ENCODE assay signal across 17 cellular contexts in genomic region chr10:74681917-74682627, GRCh38.
DNase-seq lines count a peak whose midpoint lies in the region; ATAC-seq and TF ChIP-seq lines count a peak whose summit lies in the region.
"Had no signal": no experiment of that assay in that cellular context is flagged by ENCODE, and none has a peak within 500 bp of the region (broad histone marks: within the 10 kb centered on the region; RNA-seq: fewer than 3 reads in every experiment).

No MANE protein-coding gene starts in this region.

- no TSS peak for BruUV-seq in IMR-90 (replicated peaks; lab: Mats Ljungman, UMichigan)

- H3K23ac ChIP-seq in IMR-90 (ENCODE audit: low read depth, low read length): no peak overlapping the region

- H3K79me2 ChIP-seq in neural progenitor cell (ENCODE audit: low read depth): no peaks in the 10 kb centered on the region

- H3K9ac ChIP-seq in IMR-90 (ENCODE audit: low read depth, low read length) (no peak overlapping the region), mucosa of rectum (ENCODE audit: low read depth in 1 of 2, low read length in 2 of 2) (no peak overlapping the region), neural progenitor cell (no peak overlapping the region)

- TF ChIP-seq POLR2A in IMR-90 (IDR thresholded peaks at IDR 0.05; ENCODE audit: low read depth, low read length): no peak
- TF ChIP-seq POLR2A in breast epithelium (IDR thresholded peaks at IDR 0.05): no peak

- no peak overlapping the region for H2BK5ac ChIP-seq in IMR-90 (ENCODE audit: low read depth, low read length, poor library complexity, severe bottlenecking)

- no peak overlapping the region for H2AK9ac ChIP-seq in IMR-90 (replicated peaks; ENCODE audit: low read depth, low read length, poor library complexity)

- no peaks in the 10 kb centered on the region for H3K79me1 ChIP-seq in IMR-90 (ENCODE audit: low read depth in 1 of 2, low read length in 2 of 2)

- no peaks in the 10 kb centered on the region for H3K9me3 ChIP-seq in CD8-positive, alpha-beta T cell (ENCODE audit: low read length)
- no peaks in the 10 kb centered on the region for H3K9me3 ChIP-seq in IMR-90 (ENCODE audit: control insufficient read depth, insufficient read depth, low read length)
- no peaks in the 10 kb centered on the region for H3K9me3 ChIP-seq in mucosa of rectum (ENCODE audit: control insufficient read depth in 2 of 2, low read length in 2 of 2)
- no peaks in the 10 kb centered on the region for H3K9me3 ChIP-seq in breast epithelium
- H3K9me3 ChIP-seq in neural progenitor cell (ENCODE audit: low read depth): no peaks in the 10 kb centered on the region
- H3K9me3 ChIP-seq: gastroesophageal sphincter, pancreas, sigmoid colon had no signal

- no peaks in the 10 kb centered on the region for H3K27me3 Mint-ChIP-seq in CD8-positive, alpha-beta T cell (ENCODE audit: low read depth)
- H3K27me3 Mint-ChIP-seq in effector memory CD8-positive, alpha-beta T cell: no peaks in the 10 kb centered on the region
- H3K27me3 Mint-ChIP-seq in nephron progenitor cell (ENCODE audit: low read depth, poor library complexity) (no peaks in the 10 kb centered on the region), neural progenitor cell (ENCODE audit: insufficient read depth, low read depth) (no peaks in the 10 kb centered on the region)

- H3K56ac ChIP-seq in IMR-90 (ENCODE audit: extremely low read depth, insufficient read depth, low read length): no peak overlapping the region

- H3K36me3 ChIP-seq in CD8-positive, alpha-beta T cell (ENCODE audit: insufficient read depth, low read length): no peaks in the 10 kb centered on the region
- H3K36me3 ChIP-seq in IMR-90 (ENCODE audit: control insufficient read depth, insufficient read depth, low read length) (no peaks in the 10 kb centered on the region), mucosa of rectum (ENCODE audit: control insufficient read depth in 2 of 2, insufficient read depth in 2 of 2, low read length in 2 of 2) (no peaks in the 10 kb centered on the region), breast epithelium (no peaks in the 10 kb centered on the region), neural progenitor cell (no peaks in the 10 kb centered on the region)
- H3K36me3 ChIP-seq: pancreas, sigmoid colon had no signal

- intact Hi-C loops in CD8-positive, alpha-beta T cell (cut with DNase I, micrococcal nuclease): no loop called here
- intact Hi-C loops in IMR-90 (cut with micrococcal nuclease): no loop called here
- intact Hi-C loops in breast epithelium (cut with DNase I; ENCODE audit: low total_unique reads): no loop called here

- no peak overlapping the region for H3K27ac Mint-ChIP-seq in CD8-positive, alpha-beta T cell
- H3K27ac Mint-ChIP-seq in effector memory CD8-positive, alpha-beta T cell: peak overlapping the region; percentile 68 to 77
- H3K27ac Mint-ChIP-seq in nephron progenitor cell: no peak overlapping the region
- H3K27ac Mint-ChIP-seq in neural progenitor cell: no peak overlapping the region

- peaks cover 16% of the 10 kb centered on the region for H3K36me3 Mint-ChIP-seq in CD8-positive, alpha-beta T cell
- peaks cover 4% of the 10 kb centered on the region for H3K36me3 Mint-ChIP-seq in effector memory CD8-positive, alpha-beta T cell (ENCODE audit: insufficient read depth)
- H3K36me3 Mint-ChIP-seq in nephron progenitor cell (ENCODE audit: low read depth) (peaks cover 20% of the 10 kb centered on the region), neural progenitor cell (peaks cover 1% of the 10 kb centered on the region)

- peak; percentile 38 for ATAC-seq in CD8-positive, alpha-beta T cell
- ATAC-seq in IMR-90 (ENCODE audit: low read depth): 0 out of 2 replicates have a peak, but pooled peaks have one; percentile 21
- ATAC-seq in effector memory CD8-positive, alpha-beta T cell (replicated peaks): peak; percentile 68
- ATAC-seq: gastroesophageal sphincter, pancreas had no signal

- no peak overlapping the region for H4K8ac ChIP-seq in IMR-90 (ENCODE audit: low read depth in 2 of 2, low read length in 2 of 2)

- no peak overlapping the region for H2BK20ac ChIP-seq in IMR-90 (ENCODE audit: low read depth, low read length)

- no peaks in the 10 kb centered on the region for H3K9me1 ChIP-seq in IMR-90 (ENCODE audit: insufficient read depth, low read length)

- no peak overlapping the region for H3K27ac ChIP-seq in CD8-positive, alpha-beta T cell (ENCODE audit: low read depth, low read length)
- no peak overlapping the region for H3K27ac ChIP-seq in IMR-90 (ENCODE audit: insufficient read depth, low read length)
- peak overlapping the region; percentile 68 for H3K27ac ChIP-seq in mucosa of rectum (ENCODE audit: low read depth in 2 of 2, low read length in 2 of 2)
- no peak overlapping the region for H3K27ac ChIP-seq in breast epithelium
- H3K27ac ChIP-seq in neural progenitor cell: no peak overlapping the region
- H3K27ac ChIP-seq: gastroesophageal sphincter, pancreas, sigmoid colon had no signal

- POLR2A ChIA-PET in CD8-positive, alpha-beta T cell (lab: Charles Lee): no interaction called here
- POLR2A ChIA-PET in IMR-90 (lab: Charles Lee; ENCODE audit: unreplicated experiment): no interaction called here

- no peak overlapping the region for H2BK15ac ChIP-seq in IMR-90 (ENCODE audit: low read depth, low read length)

- H3K4me3 ChIP-seq in CD8-positive, alpha-beta T cell (ENCODE audit: low read depth, low read length): no peak overlapping the region
- H3K4me3 ChIP-seq in IMR-90 (ENCODE audit: insufficient read depth, low read depth, low read length) (no peak overlapping the region), mucosa of rectum (ENCODE audit: low read length in 2 of 2) (peak overlapping the region; percentile 22 to 41), breast epithelium (no peak overlapping the region), neural progenitor cell (no peak overlapping the region)
- H3K4me3 ChIP-seq: gastroesophageal sphincter, pancreas, sigmoid colon had no signal

- no peak overlapping the region for H2BK120ac ChIP-seq in IMR-90 (ENCODE audit: low read depth, low read length)

- CTCF ChIA-PET in CD8-positive, alpha-beta T cell (lab: Charles Lee): interaction anchor here (0.7 kb wide), 1 partner anchor 16 kb away, joined by 3 read pairs; no protein-coding TSS in a partner anchor
- CTCF ChIA-PET in IMR-90 (lab: Yijun Ruan, JAX): no interaction called here

- H3K4me2 ChIP-seq in IMR-90 (ENCODE audit: low read depth, low read length) (no peak overlapping the region), neural progenitor cell (no peak overlapping the region)

- no peak overlapping the region for H3K14ac ChIP-seq in IMR-90 (replicated peaks; ENCODE audit: low read depth, low read length)

- no peak overlapping the region for H3K18ac ChIP-seq in IMR-90 (ENCODE audit: low read depth, low read length)

- H3F3A ChIP-seq in neural progenitor cell (ENCODE audit: low read depth): no peaks in the 10 kb centered on the region

- dilution Hi-C loops in IMR-90 (cut with HindIII; ENCODE audit: low sequenced_read_pairs, unreplicated experiment): no loop called here

- H2AK5ac ChIP-seq in IMR-90 (ENCODE audit: low read depth, low read length): no peak overlapping the region

- in situ Hi-C loops in IMR-90 (cut with MboI; ENCODE audit: low sequenced_read_pairs) (no loop called here), KBM-7 (cut with MboI; ENCODE audit: low pct_unique_long_range_greater_than_20kb, low sequenced_read_pairs) (no loop called here)

- peaks cover 24% of the 10 kb centered on the region for H3K4me1 Mint-ChIP-seq in CD8-positive, alpha-beta T cell (ENCODE audit: low read depth)
- H3K4me1 Mint-ChIP-seq in effector memory CD8-positive, alpha-beta T cell (ENCODE audit: low read depth in 2 of 2): peaks cover 6 to 14% of the 10 kb centered on the region in 2 donors
- H3K4me1 Mint-ChIP-seq in nephron progenitor cell: peaks cover 22% of the 10 kb centered on the region
- no peaks in the 10 kb centered on the region for H3K4me1 Mint-ChIP-seq in neural progenitor cell

- H4K5ac ChIP-seq in IMR-90 (ENCODE audit: low read depth, low read length): no peak overlapping the region

- WGBS in IMR-90 (ENCODE audit: extremely low coverage in 2 of 2, insufficient read length in 1 of 2), 2 experiments: no CpG with 5 or more reads among the region's 4 CpGs

- H4K91ac ChIP-seq in IMR-90 (ENCODE audit: insufficient read depth, low read depth, low read length): no peak overlapping the region

- TF ChIP-seq CTCF in CD8-positive, alpha-beta T cell (IDR thresholded peaks at IDR 0.05): no peak
- no peak for TF ChIP-seq CTCF in IMR-90 (conservative IDR thresholded peaks at IDR 0.05; ENCODE audit: low read depth, low read length)
- TF ChIP-seq CTCF in breast epithelium (IDR thresholded peaks at IDR 0.05): no peak
- no peak for TF ChIP-seq CTCF in nephron progenitor cell (IDR thresholded peaks at IDR 0.05)
- TF ChIP-seq CTCF in neural progenitor cell (IDR thresholded peaks at IDR 0.05): no peak

- no peak for TF ChIP-seq RAD21 in IMR-90 (IDR thresholded peaks at IDR 0.05; ENCODE audit: low read length)

- no peak overlapping the region for H3K4me3 Mint-ChIP-seq in CD8-positive, alpha-beta T cell
- peak overlapping the region; percentile 25 to 52 for H3K4me3 Mint-ChIP-seq in effector memory CD8-positive, alpha-beta T cell
- no peak overlapping the region for H3K4me3 Mint-ChIP-seq in nephron progenitor cell
- H3K4me3 Mint-ChIP-seq in neural progenitor cell: no peak overlapping the region

- H2AFZ ChIP-seq in IMR-90 (replicated peaks; ENCODE audit: low read length, poor library complexity): no peak overlapping the region
- H2AFZ ChIP-seq in neural progenitor cell (replicated peaks): no peak overlapping the region

- H3K9me3 Mint-ChIP-seq in CD8-positive, alpha-beta T cell: no peaks in the 10 kb centered on the region
- H3K9me3 Mint-ChIP-seq in effector memory CD8-positive, alpha-beta T cell: no peaks in the 10 kb centered on the region
- H3K9me3 Mint-ChIP-seq in nephron progenitor cell (peaks cover 4% of the 10 kb centered on the region), neural progenitor cell (no peaks in the 10 kb centered on the region)

- DNase-seq in CD8-positive, alpha-beta T cell: no peak
- peak; percentile 27 for DNase-seq in IMR-90
- no peak for DNase-seq in effector memory CD8-positive, alpha-beta T cell
- no peak for DNase-seq in KBM-7
- no peak for DNase-seq in breast epithelium (ENCODE audit: low spot score in 2 of 2)
- DNase-seq in nephron progenitor cell: no peak
- no peak for DNase-seq in neural progenitor cell (ENCODE audit: low spot score)
- DNase-seq: activated CD4-positive, alpha-beta T cell treated with anti-CD3 and anti-CD28 coated beads for 48 hours; activated naive CD4-positive, alpha-beta T cell; NCI-H1105 treated with DMSO at 0.1 percent for 48 hours; OCI-M1; pancreas; sigmoid colon; stimulated activated CD4-positive, alpha-beta T cell treated with anti-CD3 and anti-CD28 coated beads, Interleukin-2, amount 100 ng/mL, for 24 hours; T1000 had no signal

- no peak overlapping the region for H3K4ac ChIP-seq in IMR-90 (ENCODE audit: low read depth, low read length)

- H3K4me1 ChIP-seq in CD8-positive, alpha-beta T cell (ENCODE audit: insufficient read depth, low read length): no peaks in the 10 kb centered on the region
- H3K4me1 ChIP-seq in IMR-90 (ENCODE audit: control insufficient read depth, insufficient read depth, low read length): peaks cover 3% of the 10 kb centered on the region; the same call in 1 of the 2 replicates
- H3K4me1 ChIP-seq in mucosa of rectum (ENCODE audit: control insufficient read depth in 2 of 2, insufficient read depth in 2 of 2, low read length in 2 of 2): peaks cover 0 to 22% of the 10 kb centered on the region in 2 donors
- H3K4me1 ChIP-seq in breast epithelium: no peaks in the 10 kb centered on the region
- no peaks in the 10 kb centered on the region for H3K4me1 ChIP-seq in neural progenitor cell
- H3K4me1 ChIP-seq: gastroesophageal sphincter, sigmoid colon had no signal

- H4K20me1 ChIP-seq in IMR-90 (ENCODE audit: insufficient read depth, low read length): no peaks in the 10 kb centered on the region
- no peaks in the 10 kb centered on the region for H4K20me1 ChIP-seq in neural progenitor cell (ENCODE audit: low read depth)

- no peaks in the 10 kb centered on the region for H3K27me3 ChIP-seq in CD8-positive, alpha-beta T cell (ENCODE audit: insufficient read depth, low read length)
- H3K27me3 ChIP-seq in IMR-90 (ENCODE audit: control insufficient read depth, insufficient read depth, low read length) (no peaks in the 10 kb centered on the region), mucosa of rectum (ENCODE audit: control insufficient read depth in 2 of 2, insufficient read depth in 2 of 2, low read length in 2 of 2) (no peaks in the 10 kb centered on the region), breast epithelium (no peaks in the 10 kb centered on the region), neural progenitor cell (no peaks in the 10 kb centered on the region)
- H3K27me3 ChIP-seq: gastroesophageal sphincter, pancreas, sigmoid colon had no signal

Comparison
In these comparisons a context has a peak if more than half of its experiments do, and no peak if none do; other contexts are left out.
1. H3K27ac ChIP-seq: peak in mucosa of rectum (2 of 2); none in CD8-positive, alpha-beta T cell (single experiment), IMR-90 (single experiment), breast epithelium (0 of 2) and neural progenitor cell (single experiment).
2. H3K4me3 ChIP-seq: peak in mucosa of rectum (2 of 2); none in CD8-positive, alpha-beta T cell (single experiment), IMR-90 (single experiment), breast epithelium (0 of 3) and neural progenitor cell (single experiment).
3. H3K27ac Mint-ChIP-seq: peak in effector memory CD8-positive, alpha-beta T cell (2 of 2); none in CD8-positive, alpha-beta T cell (single experiment), nephron progenitor cell (single experiment) and neural progenitor cell (single experiment).
4. H3K4me3 Mint-ChIP-seq: peak in effector memory CD8-positive, alpha-beta T cell (2 of 2); none in CD8-positive, alpha-beta T cell (single experiment), nephron progenitor cell (single experiment) and neural progenitor cell (single experiment).
5. Peak in every context shown above with its lines, with median percentiles within 50 percentile points of each other: ATAC-seq.